ENCODE assay signal across 14 cellular contexts in genomic region chr2:233332125-233332524, GRCh38. TPM values are rescaled to one million over a fixed set of nuclear protein-coding genes. Genes with fewer than 3 reads are reported as not detected.
A peak's percentile ranks its signal among the peaks of the same experiment; 100 is the strongest.
DNase-seq lines count a peak whose midpoint lies in the region; ATAC-seq lines count a peak whose summit lies in the region.
"Had no signal": no experiment of that assay in that cellular context is flagged by ENCODE, and none has a peak within 500 bp of the region (broad histone marks: within the 10 kb centered on the region; RNA-seq: fewer than 3 reads in every experiment).

No MANE protein-coding gene starts in this region.

- no peaks in the 10 kb centered on the region for H4K20me1 ChIP-seq in BLaER1 treated with 17β-estradiol and CSF1 and Interleukin-3, amounts not matched to agents 10 nM and 100 nM

- H3K9ac ChIP-seq in BLaER1 treated with 17β-estradiol and CSF1 and Interleukin-3, amounts not matched to agents 10 nM and 100 nM = peak overlapping the region; percentile 15 to 80 (median 66); a peak in 21 of 22 replicates

- no peaks in the 10 kb centered on the region for H3K27me3 Mint-ChIP-seq in activated naive CD8-positive, alpha-beta T cell treated with anti-CD3 and anti-CD28 coated beads, Interleukin-2, amount 50 U/mL, for 24 hours
- no peaks in the 10 kb centered on the region for H3K27me3 Mint-ChIP-seq in natural killer cell treated with Interleukin-12 subunit alpha and Interleukin-12 subunit beta and Interleukin-15 and Interleukin-18, amount 100 ng/mL, for 72 hours

- H3K4me1 ChIP-seq in BLaER1 treated with 17β-estradiol and CSF1 and Interleukin-3, amounts not matched to agents 10 nM and 100 nM = peaks cover 55 to 89% (median 74%) of the 10 kb centered on the region in 10 experiments

- DNase-seq in KG1 (lab: John Stamatoyannopoulos, UW) = peak; percentile 65
- DNase-seq in activated naive CD8-positive, alpha-beta T cell treated with anti-CD3 and anti-CD28 coated beads, Interleukin-2, amount 50 U/mL, for 24 hours = no peak
- DNase-seq in natural killer cell treated with Interleukin-12 subunit alpha and Interleukin-12 subunit beta and Interleukin-15 and Interleukin-18, amount 100 ng/mL, for 72 hours (ENCODE audit: low spot score) = no peak
- DNase-seq in NK-92 (lab: John Stamatoyannopoulos, UW; ENCODE audit: unreplicated experiment) = no peak
- no peak for DNase-seq in T-helper 9 cell
- no peak for DNase-seq in AG20443 (ENCODE audit: low spot score)
- DNase-seq in SKM-1 (lab: John Stamatoyannopoulos, UW; ENCODE audit: unreplicated experiment) = no peak
- DNase-seq: NCI-H1105, NCI-H524, SHP77 treated with DMSO at 0.1 percent for 48 hours had no signal

- no peaks in the 10 kb centered on the region for H3K9me3 Mint-ChIP-seq in activated naive CD8-positive, alpha-beta T cell treated with anti-CD3 and anti-CD28 coated beads, Interleukin-2, amount 50 U/mL, for 24 hours
- H3K9me3 Mint-ChIP-seq in natural killer cell treated with Interleukin-12 subunit alpha and Interleukin-12 subunit beta and Interleukin-15 and Interleukin-18, amount 100 ng/mL, for 72 hours = no peaks in the 10 kb centered on the region

- H3K4me2 ChIP-seq in BLaER1 treated with 17β-estradiol and CSF1 and Interleukin-3, amounts not matched to agents 10 nM and 100 nM = peak overlapping the region; percentile 77 to 96 (median 88)

- no peaks in the 10 kb centered on the region for H3K36me3 ChIP-seq in BLaER1 treated with 17β-estradiol and CSF1 and Interleukin-3, amounts not matched to agents 10 nM and 100 nM

- H3K27me3 ChIP-seq in BLaER1 treated with 17β-estradiol and CSF1 and Interleukin-3, amounts not matched to agents 10 nM and 100 nM = no peaks in the 10 kb centered on the region

- H3K4me3 Mint-ChIP-seq in activated naive CD8-positive, alpha-beta T cell treated with anti-CD3 and anti-CD28 coated beads, Interleukin-2, amount 50 U/mL, for 24 hours = no peak overlapping the region
- H3K4me3 Mint-ChIP-seq in natural killer cell treated with Interleukin-12 subunit alpha and Interleukin-12 subunit beta and Interleukin-15 and Interleukin-18, amount 100 ng/mL, for 72 hours = peak overlapping the region; percentile 72

- H3K9me3 ChIP-seq in BLaER1 treated with 17β-estradiol and CSF1 and Interleukin-3, amounts not matched to agents 10 nM and 100 nM (replicated peaks in 1 of 11) = peaks cover 0 to 10% (median under 1%) of the 10 kb centered on the region in 11 experiments; a peak in 8 of 22 replicates

- peak overlapping the region; percentile 89 for H3K27ac Mint-ChIP-seq in activated naive CD8-positive, alpha-beta T cell treated with anti-CD3 and anti-CD28 coated beads, Interleukin-2, amount 50 U/mL, for 24 hours
- peak overlapping the region; percentile 96 to 98 for H3K27ac Mint-ChIP-seq in natural killer cell treated with Interleukin-12 subunit alpha and Interleukin-12 subunit beta and Interleukin-15 and Interleukin-18, amount 100 ng/mL, for 72 hours

- no peak for ATAC-seq in activated naive CD8-positive, alpha-beta T cell treated with anti-CD3 and anti-CD28 coated beads, Interleukin-2, amount 50 U/mL, for 24 hours
- no peak for ATAC-seq in natural killer cell treated with Interleukin-12 subunit alpha and Interleukin-12 subunit beta and Interleukin-15 and Interleukin-18, amount 100 ng/mL, for 72 hours

- no peaks in the 10 kb centered on the region for H3K36me3 Mint-ChIP-seq in activated naive CD8-positive, alpha-beta T cell treated with anti-CD3 and anti-CD28 coated beads, Interleukin-2, amount 50 U/mL, for 24 hours (ENCODE audit: low read depth)
- no peaks in the 10 kb centered on the region for H3K36me3 Mint-ChIP-seq in natural killer cell treated with Interleukin-12 subunit alpha and Interleukin-12 subunit beta and Interleukin-15 and Interleukin-18, amount 100 ng/mL, for 72 hours

- H3K4me3 ChIP-seq in BLaER1 treated with 17β-estradiol and CSF1 and Interleukin-3, amounts not matched to agents 10 nM and 100 nM = peak overlapping the region in 4 of 10 experiments; percentile 10 to 38 (median 23); a peak in 5 of 20 replicates

- H3K4me1 Mint-ChIP-seq in activated naive CD8-positive, alpha-beta T cell treated with anti-CD3 and anti-CD28 coated beads, Interleukin-2, amount 50 U/mL, for 24 hours = peaks cover 38% of the 10 kb centered on the region
- peaks cover 30 to 39% of the 10 kb centered on the region in 2 donors for H3K4me1 Mint-ChIP-seq in natural killer cell treated with Interleukin-12 subunit alpha and Interleukin-12 subunit beta and Interleukin-15 and Interleukin-18, amount 100 ng/mL, for 72 hours (ENCODE audit: low read depth in 2 of 2)

- H3K27ac ChIP-seq in BLaER1 treated with 17β-estradiol and CSF1 and Interleukin-3, amounts not matched to agents 10 nM and 100 nM = peak overlapping the region; percentile 60 to 96 (median 82)

RNA-seq across cellular contexts. Expression of gene DGKD, which starts 22.2 kb away (rescaled TPM):
- total RNA-seq in natural killer cell treated with Interleukin-12 subunit alpha and Interleukin-12 subunit beta and Interleukin-15 and Interleukin-18, amount 100 ng/mL, for 72 hours = 100 to 1,000 TPM in 1 of 2 donors, 10 to 100 TPM in 1; 82.4 to 124 TPM

RNA-seq across cellular contexts. Expression of gene SAG, which starts 24.5 kb away (rescaled TPM):
- under 1 TPM in 1 of 2 donors, not detected in 1; 0.05 TPM for total RNA-seq in natural killer cell treated with Interleukin-12 subunit alpha and Interleukin-12 subunit beta and Interleukin-15 and Interleukin-18, amount 100 ng/mL, for 72 hours
- total RNA-seq: H4, HT1080, left colon had no signal
